Comparison of ENCODE assay signal across 8 cellular contexts in genomic region chr9:104094534-104095020, GRCh38. TPM values are rescaled to one million over a fixed set of nuclear protein-coding genes. Genes with fewer than 3 reads are reported as not detected.
DNase-seq lines count a peak whose midpoint lies in the region; ATAC-seq and TF ChIP-seq lines count a peak whose summit lies in the region.

No MANE protein-coding gene starts in this region.

- no peaks in the 10 kb centered on the region for H3K9me3 Mint-ChIP-seq in activated T-cell treated with anti-CD3 and anti-CD28 coated beads, Interleukin-2, amount 50 U/mL, for 72 hours

- peaks cover 6 to 9% of the 10 kb centered on the region in 2 donors for H3K36me3 Mint-ChIP-seq in activated T-cell treated with anti-CD3 and anti-CD28 coated beads, Interleukin-2, amount 50 U/mL, for 72 hours (ENCODE audit: insufficient read depth in 2 of 2)

- TF ChIP-seq CTCF in OCI-LY3 (IDR thresholded peaks at IDR 0.05; ENCODE audit: low read depth, low read length), result no peak
- no peak for TF ChIP-seq CTCF in epithelial cell of proximal tubule (conservative IDR thresholded peaks at IDR 0.05; ENCODE audit: low read depth, low read length)
- TF ChIP-seq CTCF in psoas muscle (IDR thresholded peaks at IDR 0.05), result no peak

- peak overlapping the region; percentile 96 to 99 for H3K4me3 Mint-ChIP-seq in activated T-cell treated with anti-CD3 and anti-CD28 coated beads, Interleukin-2, amount 50 U/mL, for 72 hours

- H3K4me2 ChIP-seq in OCI-LY3 (ENCODE audit: low read length), result peak overlapping the region; percentile 81

- peak overlapping the region; percentile 82 for H3K27ac ChIP-seq in OCI-LY3 (ENCODE audit: low read length)
- H3K27ac ChIP-seq in psoas muscle, result peak overlapping the region; percentile 97

- H3K27me3 Mint-ChIP-seq in activated T-cell treated with anti-CD3 and anti-CD28 coated beads, Interleukin-2, amount 50 U/mL, for 72 hours (ENCODE audit: low read depth), result no peaks in the 10 kb centered on the region

- peaks cover 36% of the 10 kb centered on the region for H3K4me1 Mint-ChIP-seq in activated T-cell treated with anti-CD3 and anti-CD28 coated beads, Interleukin-2, amount 50 U/mL, for 72 hours (ENCODE audit: low read depth)

- DNase-seq in activated T-cell treated with anti-CD3 and anti-CD28 coated beads, Interleukin-2, amount 50 U/mL, for 72 hours, result no peak
- DNase-seq in activated T-cell treated with anti-CD3 and anti-CD28 coated beads, Interleukin-2, amount 50 U/mL, for 1 hour, result no peak
- DNase-seq in epithelial cell of proximal tubule (ENCODE audit: low read depth), result no peak
- DNase-seq in psoas muscle, result no peak
- no peak for DNase-seq in NCI-H446 (lab: John Stamatoyannopoulos, UW)

- H3K36me3 ChIP-seq in OCI-LY3 (replicated peaks; ENCODE audit: low read depth, low read length) (no peaks in the 10 kb centered on the region), psoas muscle (ENCODE audit: insufficient read depth in 1 of 2, low read depth in 1 of 2) (no peaks in the 10 kb centered on the region)

- H3K27me3 ChIP-seq in OCI-LY3 (ENCODE audit: low read depth, low read length) (no peaks in the 10 kb centered on the region), psoas muscle (ENCODE audit: insufficient read depth in 3 of 3, low read length in 2 of 3) (no peaks in the 10 kb centered on the region)

- peak overlapping the region; percentile 96 for H3K9ac ChIP-seq in OCI-LY3 (ENCODE audit: low read length)

- no peak for ATAC-seq in activated T-cell treated with anti-CD3 and anti-CD28 coated beads, Interleukin-2, amount 50 U/mL, for 72 hours (replicated peaks in 1 of 2)
- ATAC-seq in HG02759 (IDR thresholded peaks at IDR 0.05; ENCODE audit: unreplicated experiment) (peak; percentile 9), psoas muscle (no peak), HG03469 (IDR thresholded peaks at IDR 0.05; ENCODE audit: unreplicated experiment) (no peak)

- H2AFZ ChIP-seq in OCI-LY3 (ENCODE audit: low read depth, low read length), result peak overlapping the region; percentile 99

- WGBS in psoas muscle, 3 donors, result 0 to 1% (median 1%) methylated on average over 18 of the region's 18 CpGs

- intact Hi-C loops in psoas muscle (cut with DNase I), result loop anchor here in 1 of 2 donors (10.0 kb wide), 1 partner anchor 650 kb away; the partner anchor contains the start of gene NIPSNAP3A

- H3K9me3 ChIP-seq in OCI-LY3 (ENCODE audit: insufficient read depth, low read length) (no peaks in the 10 kb centered on the region), psoas muscle (no peaks in the 10 kb centered on the region)

- peak overlapping the region; percentile 99 for H3K4me3 ChIP-seq in OCI-LY3 (ENCODE audit: low read length)
- H3K4me3 ChIP-seq in epithelial cell of proximal tubule (ENCODE audit: low read depth, low read length), result peak overlapping the region; percentile 78
- peak overlapping the region; percentile 70 for H3K4me3 ChIP-seq in psoas muscle

- H3K4me1 ChIP-seq in OCI-LY3 (ENCODE audit: low read length) (peaks cover 21% of the 10 kb centered on the region), psoas muscle (peaks cover 22% of the 10 kb centered on the region)

- no peaks in the 10 kb centered on the region for H4K20me1 ChIP-seq in OCI-LY3 (ENCODE audit: insufficient read depth, low read length)

- H3K27ac Mint-ChIP-seq in activated T-cell treated with anti-CD3 and anti-CD28 coated beads, Interleukin-2, amount 50 U/mL, for 72 hours, result peak overlapping the region; percentile 86

- peaks cover 50% of the 10 kb centered on the region for H3K79me2 ChIP-seq in OCI-LY3 (ENCODE audit: low read length)

RNA-seq across cellular contexts. Expression of gene SMC2, which starts 0.5 kb away (rescaled TPM):
- 10 to 100 TPM; 55.0 to 65.4 TPM for total RNA-seq in activated T-cell treated with anti-CD3 and anti-CD28 coated beads, Interleukin-2, amount 50 U/mL, for 72 hours
- total RNA-seq in epithelial cell of proximal tubule (23.1 and 29.9 TPM in 2 replicates), psoas muscle (1 to 10 TPM; 3.1 to 6.3 (median 3.2) TPM)
- polyA plus RNA-seq in psoas muscle, result 1 to 10 TPM; 1.6 to 6.1 (median 2.6) TPM
